In the genomic region with DNA sequence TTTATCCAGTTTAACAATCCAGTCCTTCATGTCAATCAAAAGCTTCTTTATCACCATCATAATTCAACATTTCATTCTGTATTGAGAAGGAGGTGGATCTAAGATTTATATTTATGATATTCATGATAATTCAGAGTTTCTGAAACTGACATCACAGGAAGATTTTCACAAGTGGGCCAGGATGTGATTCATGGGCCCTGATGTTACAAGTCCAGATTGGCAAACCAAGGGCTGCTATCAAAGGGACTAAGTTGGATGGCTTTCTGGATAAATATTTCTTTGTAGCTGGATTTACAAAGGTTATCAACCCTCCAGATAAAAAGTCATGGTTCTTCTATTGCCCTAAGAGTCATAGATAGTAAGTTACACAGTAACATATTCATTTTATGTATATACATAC, we compare ENCODE assay signal across 18 cellular contexts.
DNase-seq lines count a peak whose midpoint lies in the region; ATAC-seq, FAIRE-seq and TF ChIP-seq lines count a peak whose summit lies in the region.
"Had no signal": no experiment of that assay in that cellular context is flagged by ENCODE, and none has a peak within 500 bp of the region (broad histone marks: within the 10 kb centered on the region; RNA-seq: fewer than 3 reads in every experiment).

No MANE protein-coding gene starts in this region.

- H3K9me3 ChIP-seq in endothelial cell of umbilical vein (replicated peaks; ENCODE audit: control insufficient read depth, insufficient read depth, low read length) = no peaks in the 10 kb centered on the region
- H3K9me3 ChIP-seq: BLaER1 treated with 17β-estradiol and CSF1 and Interleukin-3, amounts not matched to agents 10 nM and 100 nM had no signal

- peak overlapping the region; percentile 54 for H3K27ac ChIP-seq in endothelial cell of umbilical vein (ENCODE audit: insufficient read depth, low read depth, low read length)
- H3K27ac ChIP-seq: BLaER1 treated with 17β-estradiol and CSF1 and Interleukin-3, amounts not matched to agents 10 nM and 100 nM had no signal

- H3K27me3 ChIP-seq in endothelial cell of umbilical vein (ENCODE audit: control insufficient read depth in 2 of 2, insufficient read depth in 2 of 2, low read length in 2 of 2) = no peaks in the 10 kb centered on the region
- H3K27me3 ChIP-seq: BLaER1 treated with 17β-estradiol and CSF1 and Interleukin-3, amounts not matched to agents 10 nM and 100 nM had no signal

- H3K79me2 ChIP-seq in endothelial cell of umbilical vein (ENCODE audit: control insufficient read depth, insufficient read depth, low read length) = no peaks in the 10 kb centered on the region

- no peak for TF ChIP-seq POLR2A in endothelial cell of umbilical vein (IDR thresholded peaks at IDR 0.05; ENCODE audit: low read depth, low read length)

- peaks cover 24% of the 10 kb centered on the region for H3K4me1 ChIP-seq in endothelial cell of umbilical vein (ENCODE audit: control insufficient read depth, extremely low read depth, insufficient read depth, low read length)
- H3K4me1 ChIP-seq: BLaER1 treated with 17β-estradiol and CSF1 and Interleukin-3, amounts not matched to agents 10 nM and 100 nM had no signal

- dilution Hi-C loops in endothelial cell of umbilical vein (cut with MboI; ENCODE audit: extremely low pct_ligation_motif_present, low sequenced_read_pairs) = no loop called here

- DNase-seq in EH (ENCODE audit: low read depth) (peak; percentile 35), LHCN-M2 (ENCODE audit: low read depth) (peak; percentile 3), endothelial cell of umbilical vein (ENCODE audit: low read depth, low spot score) (peak; percentile 56), foreskin fibroblast (peak; percentile 47 to 74), NCI-H1417 treated with DMSO at 0.1 percent for 48 hours (lab: John Stamatoyannopoulos, UW) (no peak), CD1c-positive myeloid dendritic cell (ENCODE audit: extremely low spot score) (no peak)
- DNase-seq in activated T-cell treated with anti-CD3 and anti-CD28 coated beads, Interleukin-2, amount 50 U/mL, for 24 hours = no peak
- DNase-seq: 8988T; Calu3; CD4-positive, alpha-beta T cell; DMS 273 treated with DMSO at 0.1 percent for 48 hours; HCEC 1CT; HFFc6 had no signal

- TF ChIP-seq CTCF in endothelial cell of umbilical vein (IDR thresholded peaks at IDR 0.05; ENCODE audit: extremely low read depth in 1 of 2, insufficient read depth in 1 of 2, low read depth in 1 of 2, low read length in 2 of 2) (no peak), foreskin fibroblast (IDR thresholded peaks at IDR 0.05; ENCODE audit: low read depth, low read length) (no peak)

- H3K4me3 ChIP-seq in endothelial cell of umbilical vein (replicated peaks in 1 of 3; ENCODE audit: insufficient read depth in 1 of 3, low read depth in 1 of 3, low read length in 3 of 3) (no peak overlapping the region), foreskin fibroblast (ENCODE audit: low read depth in 1 of 2, low read length in 2 of 2) (no peak overlapping the region)
- H3K4me3 ChIP-seq: BLaER1 treated with 17β-estradiol and CSF1 and Interleukin-3, amounts not matched to agents 10 nM and 100 nM had no signal

- H4K20me1 ChIP-seq in endothelial cell of umbilical vein (replicated peaks; ENCODE audit: control insufficient read depth, extremely low read depth, insufficient read depth, low read length) = no peaks in the 10 kb centered on the region
- H4K20me1 ChIP-seq: BLaER1 treated with 17β-estradiol and CSF1 and Interleukin-3, amounts not matched to agents 10 nM and 100 nM had no signal

- no peak for ATAC-seq in HG02678 (IDR thresholded peaks at IDR 0.05; ENCODE audit: unreplicated experiment)

- no peak overlapping the region for H3K27ac Mint-ChIP-seq in activated T-cell treated with anti-CD3 and anti-CD28 coated beads, Interleukin-2, amount 50 U/mL, for 24 hours
- H3K27ac Mint-ChIP-seq: CD4-positive, alpha-beta T cell; HFFc6 had no signal

- CTCF ChIA-PET in endothelial cell of umbilical vein (lab: Charles Lee) = interaction anchor here (1.3 to 1.5 kb wide), 2 partner anchors 12 to 51 kb away, joined by 5 to 7 read pairs; no protein-coding TSS in a partner anchor

- H3K4me2 ChIP-seq in endothelial cell of umbilical vein (ENCODE audit: insufficient read depth, low read length) = no peak overlapping the region
- H3K4me2 ChIP-seq: BLaER1 treated with 17β-estradiol and CSF1 and Interleukin-3, amounts not matched to agents 10 nM and 100 nM had no signal

- H3K9me3 Mint-ChIP-seq in activated T-cell treated with anti-CD3 and anti-CD28 coated beads, Interleukin-2, amount 50 U/mL, for 24 hours = peaks cover 6% of the 10 kb centered on the region
- H3K9me3 Mint-ChIP-seq: CD4-positive, alpha-beta T cell; HFFc6 had no signal

- FAIRE-seq in endothelial cell of umbilical vein (lab: Jason Lieb, UNC) = peak; percentile 24
- FAIRE-seq: G401.6, GM12891, H1 had no signal

- no peak overlapping the region for H3K4me3 Mint-ChIP-seq in activated T-cell treated with anti-CD3 and anti-CD28 coated beads, Interleukin-2, amount 50 U/mL, for 24 hours
- H3K4me3 Mint-ChIP-seq: CD4-positive, alpha-beta T cell; HFFc6 had no signal

- H3K27me3 Mint-ChIP-seq in activated T-cell treated with anti-CD3 and anti-CD28 coated beads, Interleukin-2, amount 50 U/mL, for 24 hours = no peaks in the 10 kb centered on the region
- H3K27me3 Mint-ChIP-seq: CD4-positive, alpha-beta T cell had no signal

- intact Hi-C loops in endothelial cell of umbilical vein (cut with micrococcal nuclease) = loop anchor here (2.0 kb wide), 1 partner anchor 34 kb away; no protein-coding TSS in a partner anchor

- H3K36me3 ChIP-seq in endothelial cell of umbilical vein (ENCODE audit: control insufficient read depth in 2 of 2, extremely low read depth in 1 of 2, insufficient read depth in 2 of 2, low read length in 2 of 2) = no peaks in the 10 kb centered on the region
- H3K36me3 ChIP-seq: BLaER1 treated with 17β-estradiol and CSF1 and Interleukin-3, amounts not matched to agents 10 nM and 100 nM had no signal

- no peak overlapping the region for H3K9ac ChIP-seq in endothelial cell of umbilical vein (replicated peaks; ENCODE audit: extremely low read depth, insufficient read depth, low read length)
- H3K9ac ChIP-seq: BLaER1 treated with 17β-estradiol and CSF1 and Interleukin-3, amounts not matched to agents 10 nM and 100 nM had no signal

- H3K4me1 Mint-ChIP-seq in activated T-cell treated with anti-CD3 and anti-CD28 coated beads, Interleukin-2, amount 50 U/mL, for 24 hours (ENCODE audit: low read depth) = no peaks in the 10 kb centered on the region

- POLR2A ChIA-PET in endothelial cell of umbilical vein (lab: Charles Lee) = no interaction called here

- no peaks in the 10 kb centered on the region for H3K9me1 ChIP-seq in endothelial cell of umbilical vein (replicated peaks; ENCODE audit: control insufficient read depth, extremely low read depth, insufficient read depth, low read length)

- no peaks in the 10 kb centered on the region for H3K36me3 Mint-ChIP-seq in activated T-cell treated with anti-CD3 and anti-CD28 coated beads, Interleukin-2, amount 50 U/mL, for 24 hours (ENCODE audit: low read depth)

- BruUV-seq in endothelial cell of umbilical vein (replicated peaks; lab: Mats Ljungman, UMichigan) = no TSS peak

- H2AFZ ChIP-seq in endothelial cell of umbilical vein (ENCODE audit: low read depth, low read length) = no peak overlapping the region

TF ChIP-seq in endothelial cell of umbilical vein, 7 proteins besides CTCF, POLR2A, EP300 and RAD21:
- no peak for TF ChIP-seq JUN (IDR thresholded peaks at IDR 0.05; ENCODE audit: borderline replicate concordance, insufficient read depth, insufficient read length, low read depth)
- peak; percentile 64 for TF ChIP-seq GATA2 (IDR thresholded peaks at IDR 0.05; ENCODE audit: insufficient read depth, insufficient read length, low read depth, low read length)
- TF ChIP-seq POLR2AphosphoS5 (IDR thresholded peaks at IDR 0.05; ENCODE audit: insufficient read depth, low read depth, low read length) = no peak
- TF ChIP-seq FOS (IDR thresholded peaks at IDR 0.05; ENCODE audit: borderline replicate concordance, insufficient read depth, low read length) = peak; percentile 59

Comparison
In these comparisons a context has a peak if more than half of its experiments do, and no peak if none do; other contexts are left out.
1. DNase-seq: peak in EH (single experiment), LHCN-M2 (single experiment), endothelial cell of umbilical vein (single experiment) and foreskin fibroblast (2 of 2); none in NCI-H1417 treated with DMSO at 0.1 percent for 48 hours (single experiment), CD1c-positive myeloid dendritic cell (single experiment) and activated T-cell treated with anti-CD3 and anti-CD28 coated beads, Interleukin-2, amount 50 U/mL, for 24 hours (single experiment).